Comparison of ENCODE assay signal across 19 cellular contexts in genomic region chr18:34120294-34120693, GRCh38.
"Had no signal": no experiment of that assay in that cellular context is flagged by ENCODE, and none has a peak within 500 bp of the region (broad histone marks: within the 10 kb centered on the region; RNA-seq: fewer than 3 reads in every experiment).

No MANE protein-coding gene starts in this region.

- H3K9me3 Mint-ChIP-seq: activated CD4-positive, alpha-beta memory T cell treated with anti-CD3 and anti-CD28 coated beads for 36 hours; activated naive CD4-positive, alpha-beta T cell treated with anti-CD3 and anti-CD28 coated beads for 36 hours; activated naive CD8-positive, alpha-beta T cell treated with anti-CD3 and anti-CD28 coated beads, Interleukin-2, amount 50 U/mL, for 24 hours; activated T-helper 2 cell treated with anti-CD3 and anti-CD28 coated beads, Interferon-gamma antibody, Interleukin-2, Interleukin-4, amounts not matched to agents 10 μg/mL and 5 μg/mL and 100 μg/mL, durations not matched to agents 14 hours and 24 hours and 36 hours; naive B cell had no signal

- ATAC-seq: activated CD4-positive, alpha-beta T cell treated with anti-CD3 and anti-CD28 coated beads for 36 hours; activated CD8-positive, alpha-beta memory T cell treated with anti-CD3 and anti-CD28 coated beads, Interleukin-2, amount 10 ng/mL, durations not matched to agents 7 days and 5 days; activated naive CD8-positive, alpha-beta T cell treated with anti-CD3 and anti-CD28 coated beads, Interleukin-2, amount 50 U/mL, for 24 hours; pancreas had no signal

- H3K4me1 ChIP-seq: esophagus squamous epithelium, lower lobe of right lung, tibial nerve had no signal

- H3K36me3 Mint-ChIP-seq: activated CD4-positive, alpha-beta memory T cell treated with anti-CD3 and anti-CD28 coated beads for 36 hours; activated CD8-positive, alpha-beta memory T cell treated with anti-CD3 and anti-CD28 coated beads, Interleukin-2, amount 10 ng/mL, durations not matched to agents 7 days and 5 days; naive B cell had no signal

- H3K27me3 Mint-ChIP-seq: activated CD4-positive, alpha-beta memory T cell treated with anti-CD3 and anti-CD28 coated beads for 36 hours; activated CD4-positive, alpha-beta T cell treated with anti-CD3 and anti-CD28 coated beads for 36 hours; activated CD8-positive, alpha-beta memory T cell treated with anti-CD3 and anti-CD28 coated beads, Interleukin-2, amount 10 ng/mL, durations not matched to agents 7 days and 5 days; activated naive CD8-positive, alpha-beta T cell treated with anti-CD3 and anti-CD28 coated beads, Interleukin-2, amount 50 U/mL, for 24 hours; central memory CD8-positive, alpha-beta T cell; naive B cell had no signal

- H3K4me1 Mint-ChIP-seq: activated CD4-positive, alpha-beta T cell treated with anti-CD3 and anti-CD28 coated beads for 36 hours; activated CD8-positive, alpha-beta memory T cell treated with anti-CD3 and anti-CD28 coated beads, Interleukin-2, amount 10 ng/mL, durations not matched to agents 7 days and 5 days; activated naive CD8-positive, alpha-beta T cell treated with anti-CD3 and anti-CD28 coated beads, Interleukin-2, amount 50 U/mL, for 24 hours; central memory CD8-positive, alpha-beta T cell; naive B cell had no signal

- H3K4me3 ChIP-seq: esophagus squamous epithelium, lower lobe of right lung, pancreas, tibial nerve had no signal

- DNase-seq: activated CD4-positive, alpha-beta memory T cell treated with anti-CD3 and anti-CD28 coated beads for 36 hours; activated CD4-positive, alpha-beta T cell treated with anti-CD3 and anti-CD28 coated beads for 36 hours; activated CD8-positive, alpha-beta memory T cell treated with anti-CD3 and anti-CD28 coated beads, Interleukin-2, amount 10 ng/mL, durations not matched to agents 7 days and 5 days; activated naive CD4-positive, alpha-beta T cell treated with anti-CD3 and anti-CD28 coated beads for 36 hours; activated naive CD8-positive, alpha-beta T cell treated with anti-CD3 and anti-CD28 coated beads, Interleukin-2, amount 50 U/mL, for 24 hours; activated T-cell treated with anti-CD3 and anti-CD28 coated beads, Interleukin-2, amount 50 U/mL, for 1 hour; cortex of kidney; effector CD4-positive, alpha-beta T cell; esophagus squamous epithelium; lower lobe of right lung; naive B cell; pancreas; stimulated activated CD4-positive, alpha-beta T cell treated with anti-CD3 and anti-CD28 coated beads, Interleukin-4, amount 100 ng/mL, for 1 hour; stimulated activated naive CD4-positive, alpha-beta T cell; substantia nigra had no signal

- H3K36me3 ChIP-seq: esophagus squamous epithelium, lower lobe of right lung, pancreas, tibial nerve, WERI-Rb-1 had no signal

- H3K27ac Mint-ChIP-seq: activated CD4-positive, alpha-beta memory T cell treated with anti-CD3 and anti-CD28 coated beads for 36 hours; activated CD4-positive, alpha-beta T cell treated with anti-CD3 and anti-CD28 coated beads for 36 hours; activated CD8-positive, alpha-beta memory T cell treated with anti-CD3 and anti-CD28 coated beads, Interleukin-2, amount 10 ng/mL, durations not matched to agents 7 days and 5 days; activated naive CD4-positive, alpha-beta T cell treated with anti-CD3 and anti-CD28 coated beads for 36 hours; activated naive CD8-positive, alpha-beta T cell treated with anti-CD3 and anti-CD28 coated beads, Interleukin-2, amount 50 U/mL, for 24 hours; activated T-helper 2 cell treated with anti-CD3 and anti-CD28 coated beads, Interferon-gamma antibody, Interleukin-2, Interleukin-4, amounts not matched to agents 10 μg/mL and 5 μg/mL and 100 μg/mL, durations not matched to agents 14 hours and 24 hours and 36 hours; naive B cell had no signal

- H3K4me3 Mint-ChIP-seq: activated CD4-positive, alpha-beta memory T cell treated with anti-CD3 and anti-CD28 coated beads for 36 hours; activated CD4-positive, alpha-beta T cell treated with anti-CD3 and anti-CD28 coated beads for 36 hours; activated CD8-positive, alpha-beta memory T cell treated with anti-CD3 and anti-CD28 coated beads, Interleukin-2, amount 10 ng/mL, durations not matched to agents 7 days and 5 days; activated naive CD4-positive, alpha-beta T cell treated with anti-CD3 and anti-CD28 coated beads for 36 hours; activated naive CD8-positive, alpha-beta T cell treated with anti-CD3 and anti-CD28 coated beads, Interleukin-2, amount 50 U/mL, for 24 hours; central memory CD8-positive, alpha-beta T cell; naive B cell had no signal

- H3K27ac ChIP-seq: esophagus squamous epithelium, lower lobe of right lung, pancreas, tibial nerve had no signal

- H3K27me3 ChIP-seq: esophagus squamous epithelium, pancreas, tibial nerve had no signal

- H3K9me3 ChIP-seq: esophagus squamous epithelium, lower lobe of right lung, pancreas, tibial nerve had no signal
